ENCODE assay signal across 12 cellular contexts in the genomic region with DNA sequence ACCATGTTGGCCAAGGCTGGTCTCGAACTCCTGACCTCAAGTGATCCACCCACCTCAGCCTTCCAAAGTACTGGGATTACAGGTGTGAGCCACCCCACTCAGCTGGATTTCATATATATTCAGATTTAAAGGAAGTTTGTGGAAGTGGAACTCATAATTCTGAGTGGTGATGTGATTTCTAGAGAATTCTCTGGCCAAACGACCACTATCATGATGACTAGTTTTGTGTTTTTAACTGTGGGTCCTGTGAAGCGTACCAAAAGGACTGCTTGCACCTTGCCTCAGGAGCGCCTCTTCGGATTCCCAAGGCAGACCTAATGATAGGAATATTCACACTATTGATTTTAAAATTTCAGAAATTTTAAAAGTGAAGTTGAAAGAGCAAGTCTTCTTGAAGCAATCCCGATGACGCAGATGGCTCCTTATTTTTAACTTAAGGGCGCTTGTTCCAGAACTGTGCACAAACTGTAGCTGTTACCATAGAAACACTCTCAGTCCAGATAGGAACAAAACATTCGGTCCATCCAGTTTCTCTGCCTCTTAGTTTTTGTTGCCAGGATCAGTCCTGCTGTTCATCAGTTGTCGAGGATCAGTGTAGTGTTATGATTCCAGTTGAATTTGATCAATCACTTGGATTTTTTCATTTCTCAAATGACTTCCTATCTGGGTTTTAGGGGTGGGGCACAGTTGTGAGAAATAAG. TPM values are rescaled to one million over a fixed set of nuclear protein-coding genes. Genes with fewer than 3 reads are reported as not detected.
DNase-seq lines count a peak whose midpoint lies in the region; ATAC-seq and TF ChIP-seq lines count a peak whose summit lies in the region.
"Had no signal": no experiment of that assay in that cellular context is flagged by ENCODE, and none has a peak within 500 bp of the region (broad histone marks: within the 10 kb centered on the region; RNA-seq: fewer than 3 reads in every experiment).

No MANE protein-coding gene starts in this region.

- CTCF ChIA-PET in activated CD8-positive, alpha-beta memory T cell treated with anti-CD3 and anti-CD28 coated beads, Interleukin-2, amount 10 ng/mL, durations not matched to agents 7 days and 5 days (lab: Charles Lee) = no interaction called here

- 37 to 63% methylated on average over 10 of the region's 10 CpGs for WGBS in aorta, 2 donors
- 83% methylated on average over 10 of the region's 10 CpGs for WGBS in smooth muscle cell (ENCODE audit: low lambda C conversion rate)

- H3K27me3 ChIP-seq in aorta (ENCODE audit: control insufficient read depth in 1 of 2, insufficient read depth in 2 of 2, low read length in 1 of 2) (no peaks in the 10 kb centered on the region), smooth muscle cell (ENCODE audit: low read depth) (no peaks in the 10 kb centered on the region)

- H4K20me1 ChIP-seq in smooth muscle cell (ENCODE audit: low read depth) = no peaks in the 10 kb centered on the region

- no peaks in the 10 kb centered on the region for H3K9me3 Mint-ChIP-seq in activated CD8-positive, alpha-beta memory T cell treated with anti-CD3 and anti-CD28 coated beads, Interleukin-2, amount 10 ng/mL, durations not matched to agents 7 days and 5 days (ENCODE audit: low read depth)
- peaks cover 0 to 3% (median 0%) of the 10 kb centered on the region in 7 donors for H3K9me3 Mint-ChIP-seq in naive B cell

- no peak for ATAC-seq in activated CD8-positive, alpha-beta memory T cell treated with anti-CD3 and anti-CD28 coated beads, Interleukin-2, amount 10 ng/mL, durations not matched to agents 7 days and 5 days
- ATAC-seq in naive B cell (ENCODE audit: low read depth in 2 of 2) (no peak), aorta (ENCODE audit: low FRiP score) (peak; percentile 72), GM19351 (IDR thresholded peaks at IDR 0.05; ENCODE audit: unreplicated experiment) (no peak)

- no peak overlapping the region for H3K4me3 Mint-ChIP-seq in activated CD8-positive, alpha-beta memory T cell treated with anti-CD3 and anti-CD28 coated beads, Interleukin-2, amount 10 ng/mL, durations not matched to agents 7 days and 5 days
- H3K4me3 Mint-ChIP-seq in naive B cell = peak overlapping the region in 5 of 8 donors; percentile 18 to 65 (median 46)
- H3K4me3 Mint-ChIP-seq: endodermal cell, mesothelial cell of epicardium had no signal

- H3K36me3 ChIP-seq in aorta (ENCODE audit: control insufficient read depth in 1 of 2, insufficient read depth in 2 of 2, low read length in 1 of 2) (no peaks in the 10 kb centered on the region), smooth muscle cell (ENCODE audit: low read depth) (no peaks in the 10 kb centered on the region)

- no peak overlapping the region for H2AFZ ChIP-seq in smooth muscle cell (ENCODE audit: low read depth)

- no peak for DNase-seq in activated CD8-positive, alpha-beta memory T cell treated with anti-CD3 and anti-CD28 coated beads, Interleukin-2, amount 10 ng/mL, durations not matched to agents 7 days and 5 days
- DNase-seq in activated CD8-positive, alpha-beta memory T cell treated with anti-CD3 and anti-CD28 coated beads, Interleukin-2, amount 50 U/mL, for 4 hours = no peak
- DNase-seq in fibroblast of peridontal ligament (ENCODE audit: extremely low read depth) = peak; percentile 48
- no peak for DNase-seq in naive B cell
- DNase-seq in aorta = no peak
- no peak for DNase-seq in amniotic stem cell (lab: John Stamatoyannopoulos, UW)
- DNase-seq in smooth muscle cell (lab: John Stamatoyannopoulos, UW; ENCODE audit: unreplicated experiment) = no peak
- DNase-seq: DMS 273 treated with DMSO at 0.1 percent for 48 hours, endodermal cell, retina had no signal

- H3K79me2 ChIP-seq in smooth muscle cell (ENCODE audit: low read depth) = no peaks in the 10 kb centered on the region

- H3K4me2 ChIP-seq in smooth muscle cell = no peak overlapping the region

- no peaks in the 10 kb centered on the region for H3K27me3 Mint-ChIP-seq in activated CD8-positive, alpha-beta memory T cell treated with anti-CD3 and anti-CD28 coated beads, Interleukin-2, amount 10 ng/mL, durations not matched to agents 7 days and 5 days
- no peaks in the 10 kb centered on the region for H3K27me3 Mint-ChIP-seq in naive B cell

- intact Hi-C loops in aorta (cut with DNase I) = loop anchor here in 1 of 2 donors (5.0 kb wide), 1 partner anchor 88 kb away; no protein-coding TSS in a partner anchor

- no peaks in the 10 kb centered on the region for H3K4me1 ChIP-seq in aorta (ENCODE audit: control insufficient read depth in 1 of 2, insufficient read depth in 2 of 2, low read length in 2 of 2)
- H3K4me1 ChIP-seq in smooth muscle cell (ENCODE audit: low read depth) = no peaks in the 10 kb centered on the region

- no peak overlapping the region for H3K9ac ChIP-seq in smooth muscle cell (ENCODE audit: low read depth)

- peak overlapping the region; percentile 44 for H3K27ac Mint-ChIP-seq in activated CD8-positive, alpha-beta memory T cell treated with anti-CD3 and anti-CD28 coated beads, Interleukin-2, amount 10 ng/mL, durations not matched to agents 7 days and 5 days
- peak overlapping the region in 5 of 6 donors; percentile 21 to 98 (median 76) for H3K27ac Mint-ChIP-seq in naive B cell
- H3K27ac Mint-ChIP-seq: endodermal cell, mesothelial cell of epicardium had no signal

- no peak for TF ChIP-seq CTCF in smooth muscle cell (IDR thresholded peaks at IDR 0.05; ENCODE audit: borderline replicate concordance, insufficient read depth, poor library complexity, severe bottlenecking)

- H3K9me3 ChIP-seq in aorta (ENCODE audit: control insufficient read depth, low read length) (no peaks in the 10 kb centered on the region), smooth muscle cell (replicated peaks; ENCODE audit: low read depth) (peaks cover 4% of the 10 kb centered on the region)

- H3K36me3 Mint-ChIP-seq in activated CD8-positive, alpha-beta memory T cell treated with anti-CD3 and anti-CD28 coated beads, Interleukin-2, amount 10 ng/mL, durations not matched to agents 7 days and 5 days = peaks cover 14% of the 10 kb centered on the region
- H3K36me3 Mint-ChIP-seq in naive B cell = peaks cover 0 to 9% of the 10 kb centered on the region in 2 donors

- H3K27ac ChIP-seq in aorta (ENCODE audit: low read depth in 1 of 2, low read length in 2 of 2) (peak overlapping the region in 1 of 2 donors; percentile 74), smooth muscle cell (ENCODE audit: low read depth) (no peak overlapping the region)

- H3K4me3 ChIP-seq in aorta (ENCODE audit: low read length in 2 of 2) (no peak overlapping the region), smooth muscle cell (no peak overlapping the region)

- H3K4me1 Mint-ChIP-seq in activated CD8-positive, alpha-beta memory T cell treated with anti-CD3 and anti-CD28 coated beads, Interleukin-2, amount 10 ng/mL, durations not matched to agents 7 days and 5 days = peaks cover 48% of the 10 kb centered on the region
- H3K4me1 Mint-ChIP-seq in naive B cell = peaks cover 31 to 85% (median 36%) of the 10 kb centered on the region in 3 donors
- H3K4me1 Mint-ChIP-seq: endodermal cell had no signal

- H3F3A ChIP-seq in smooth muscle cell (ENCODE audit: low read depth) = peaks cover 3% of the 10 kb centered on the region

RNA-seq across cellular contexts. Expression of gene CLCN4, which starts 51.7 kb away (rescaled TPM):
- under 1 TPM; 0.03 to 0.16 TPM for total RNA-seq in activated CD8-positive, alpha-beta memory T cell treated with anti-CD3 and anti-CD28 coated beads, Interleukin-2, amount 10 ng/mL, durations not matched to agents 7 days and 5 days
- 10 to 100 TPM; 10.1 to 46.1 (median 28.8) TPM for polyA plus RNA-seq in naive B cell (ENCODE audit: low read depth in 6 of 6)
- 1 to 10 TPM; 3.8 to 8.6 TPM for total RNA-seq in aorta
- polyA plus RNA-seq in aorta = under 1 TPM; 0.67 to 0.88 TPM
- 2.5 and 3.0 TPM in 2 replicates for total RNA-seq in smooth muscle cell
- 2.1 and 3.1 TPM in 2 replicates for polyA plus RNA-seq in smooth muscle cell
